In the genomic region with DNA sequence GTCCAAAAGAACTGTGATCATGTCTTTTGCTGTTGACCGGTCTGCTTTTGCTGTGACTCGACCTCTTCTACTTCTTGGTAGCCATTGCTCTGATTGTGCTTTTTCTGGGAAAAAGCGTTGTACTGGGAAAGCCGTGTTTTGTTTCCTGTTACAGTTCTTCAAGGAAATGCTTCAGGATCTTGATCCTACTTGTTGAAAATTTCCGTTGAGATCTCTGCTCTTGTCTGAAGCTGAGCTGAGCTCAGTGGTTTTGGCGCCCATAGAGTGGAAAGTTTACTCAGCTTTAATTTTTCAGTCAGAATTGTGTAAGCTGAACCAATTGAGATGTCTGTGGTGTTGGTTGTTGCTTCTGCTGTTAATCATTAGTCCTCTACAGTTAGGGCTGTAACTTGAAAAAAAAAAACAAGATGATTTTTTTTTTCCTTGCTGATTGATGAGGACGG, we compare ENCODE assay signal across 13 cellular contexts.
DNase-seq lines count a peak whose midpoint lies in the region; ATAC-seq and TF ChIP-seq lines count a peak whose summit lies in the region.
"Had no signal": no experiment of that assay in that cellular context is flagged by ENCODE, and none has a peak within 500 bp of the region (broad histone marks: within the 10 kb centered on the region; RNA-seq: fewer than 3 reads in every experiment).

No MANE protein-coding gene starts in this region.

- peak; percentile 34 to 44 for TF ChIP-seq RAD21 in liver (IDR thresholded peaks at IDR 0.05)

- peaks cover 5% of the 10 kb centered on the region for H3K36me3 Mint-ChIP-seq in activated CD4-positive, alpha-beta T cell treated with anti-CD3 and anti-CD28 coated beads for 36 hours (ENCODE audit: low read depth)

- H3K4me3 Mint-ChIP-seq in activated CD4-positive, alpha-beta T cell treated with anti-CD3 and anti-CD28 coated beads for 36 hours, result no peak overlapping the region

- H3K36me3 ChIP-seq in liver (ENCODE audit: control insufficient read depth in 4 of 4, insufficient read depth in 3 of 4, low read depth in 1 of 4, low read length in 3 of 4) (no peaks in the 10 kb centered on the region), suprapubic skin (no peaks in the 10 kb centered on the region), H7 (replicated peaks; ENCODE audit: control insufficient read depth, insufficient read depth, low read length) (no peaks in the 10 kb centered on the region)
- H3K36me3 ChIP-seq: adrenal gland had no signal

- ATAC-seq in activated CD4-positive, alpha-beta T cell treated with anti-CD3 and anti-CD28 coated beads for 36 hours, result peak; percentile 78
- no peak for ATAC-seq in GM18858 (IDR thresholded peaks at IDR 0.05; ENCODE audit: unreplicated experiment)
- ATAC-seq: foreskin keratinocyte had no signal

- H3K27me3 ChIP-seq in liver (ENCODE audit: control insufficient read depth in 4 of 4, insufficient read depth in 4 of 4, low read length in 3 of 4) (no peaks in the 10 kb centered on the region), suprapubic skin (no peaks in the 10 kb centered on the region), H7 (ENCODE audit: control insufficient read depth, insufficient read depth, low read length) (no peaks in the 10 kb centered on the region)
- H3K27me3 ChIP-seq: adrenal gland, foreskin keratinocyte had no signal

- POLR2A ChIA-PET in activated CD4-positive, alpha-beta T cell treated with anti-CD3 and anti-CD28 coated beads for 36 hours (lab: Charles Lee), result no interaction called here

- no peak overlapping the region for H3K4me3 ChIP-seq in epithelial cell of esophagus (ENCODE audit: low read length)
- H3K4me3 ChIP-seq in liver (ENCODE audit: low read depth in 1 of 3, low read length in 3 of 3), result no peak overlapping the region
- H3K4me3 ChIP-seq in suprapubic skin, result no peak overlapping the region
- H3K4me3 ChIP-seq in H7 (ENCODE audit: insufficient read depth, low read depth, low read length), result no peak overlapping the region
- H3K4me3 ChIP-seq: adrenal gland had no signal

- TF ChIP-seq POLR2A in suprapubic skin (IDR thresholded peaks at IDR 0.05), result no peak

- TF ChIP-seq CTCF in epithelial cell of esophagus (IDR thresholded peaks at IDR 0.05; ENCODE audit: insufficient read depth, low read depth, low read length, missing control alignments) (no peak), liver (IDR thresholded peaks at IDR 0.05; ENCODE audit: low read depth, low read length, missing input control) (no peak), suprapubic skin (IDR thresholded peaks at IDR 0.05) (no peak)

- peak overlapping the region; percentile 67 to 92 for H3K27ac ChIP-seq in liver (ENCODE audit: low read depth in 1 of 2, low read length in 2 of 2)
- H3K27ac ChIP-seq in suprapubic skin, result peak overlapping the region; percentile 79
- H3K27ac ChIP-seq: foreskin keratinocyte had no signal

- 25% methylated on average over 7 of the region's 7 CpGs for WGBS in liver
- WGBS in suprapubic skin, result 56% methylated on average over 7 of the region's 7 CpGs

- H3K4me1 Mint-ChIP-seq in activated CD4-positive, alpha-beta T cell treated with anti-CD3 and anti-CD28 coated beads for 36 hours, result peaks cover 43% of the 10 kb centered on the region

- peaks cover 0 to 1% (median 0%) of the 10 kb centered on the region in 4 donors for H3K9me3 ChIP-seq in liver (ENCODE audit: control insufficient read depth in 4 of 4, low read length in 3 of 4)
- no peaks in the 10 kb centered on the region for H3K9me3 ChIP-seq in suprapubic skin
- H3K9me3 ChIP-seq: adrenal gland had no signal

- no peaks in the 10 kb centered on the region for H3K27me3 Mint-ChIP-seq in activated CD4-positive, alpha-beta T cell treated with anti-CD3 and anti-CD28 coated beads for 36 hours

- H3K4me1 ChIP-seq in liver (ENCODE audit: control insufficient read depth in 4 of 4, insufficient read depth in 4 of 4, low read length in 3 of 4) (peaks cover 9 to 25% (median 19%) of the 10 kb centered on the region in 4 donors), suprapubic skin (peaks cover 21% of the 10 kb centered on the region)
- H3K4me1 ChIP-seq: adrenal gland had no signal

- TF ChIP-seq EP300 in suprapubic skin (IDR thresholded peaks at IDR 0.05), result no peak

- DNase-seq in activated CD4-positive, alpha-beta T cell treated with anti-CD3 and anti-CD28 coated beads for 36 hours, result peak; percentile 56
- no peak for DNase-seq in activated CD4-positive, alpha-beta T cell treated with anti-CD3 and anti-CD28 coated beads for 4 hours
- peak; percentile 56 for DNase-seq in epithelial cell of esophagus (ENCODE audit: low read depth)
- no peak for DNase-seq in suprapubic skin (ENCODE audit: low spot score in 2 of 2)
- no peak for DNase-seq in H7
- no peak for DNase-seq in NCI-H69 (lab: John Stamatoyannopoulos, UW)
- DNase-seq: 8988T, adrenal gland, NCI-H2081 treated with DMSO at 0.1 percent for 48 hours, RPMI8226 had no signal

- intact Hi-C loops in activated CD4-positive, alpha-beta T cell treated with anti-CD3 and anti-CD28 coated beads for 36 hours (cut with DNase I, micrococcal nuclease), result no loop called here

- no peaks in the 10 kb centered on the region for H3K9me3 Mint-ChIP-seq in activated CD4-positive, alpha-beta T cell treated with anti-CD3 and anti-CD28 coated beads for 36 hours (ENCODE audit: low read depth)

- peak overlapping the region; percentile 80 for H3K27ac Mint-ChIP-seq in activated CD4-positive, alpha-beta T cell treated with anti-CD3 and anti-CD28 coated beads for 36 hours

- CTCF ChIA-PET in activated CD4-positive, alpha-beta T cell treated with anti-CD3 and anti-CD28 coated beads for 36 hours (lab: Charles Lee), result interaction anchor here (1.3 to 2.5 kb wide), 3 partner anchors 9 to 435 kb away, joined by 5 to 9 read pairs (median 5); no protein-coding TSS in a partner anchor

- H3K9ac ChIP-seq in liver (ENCODE audit: low read depth in 1 of 2, low read length in 2 of 2), result peak overlapping the region in 1 of 2 donors; percentile 66

TF ChIP-seq in liver, 16 proteins besides CTCF, POLR2A, EP300 and RAD21 (continues in another document):
- TF ChIP-seq SP1 (IDR thresholded peaks at IDR 0.05), result peak; percentile 73
- TF ChIP-seq FOXA2 (IDR thresholded peaks at IDR 0.05), result no peak
- peak in 1 of 2 donors; percentile 15 for TF ChIP-seq GABPA (IDR thresholded peaks at IDR 0.05 in 1 of 2, conservative IDR thresholded peaks at IDR 0.05 in 1 of 2)
- TF ChIP-seq JUND (IDR thresholded peaks at IDR 0.05), result peak in 1 of 2 donors; percentile 10
- TF ChIP-seq EGR1 (IDR thresholded peaks at IDR 0.05; ENCODE audit: low read depth in 2 of 2), result peak in 1 of 2 donors; percentile 54
- TF ChIP-seq, protein P1, sequence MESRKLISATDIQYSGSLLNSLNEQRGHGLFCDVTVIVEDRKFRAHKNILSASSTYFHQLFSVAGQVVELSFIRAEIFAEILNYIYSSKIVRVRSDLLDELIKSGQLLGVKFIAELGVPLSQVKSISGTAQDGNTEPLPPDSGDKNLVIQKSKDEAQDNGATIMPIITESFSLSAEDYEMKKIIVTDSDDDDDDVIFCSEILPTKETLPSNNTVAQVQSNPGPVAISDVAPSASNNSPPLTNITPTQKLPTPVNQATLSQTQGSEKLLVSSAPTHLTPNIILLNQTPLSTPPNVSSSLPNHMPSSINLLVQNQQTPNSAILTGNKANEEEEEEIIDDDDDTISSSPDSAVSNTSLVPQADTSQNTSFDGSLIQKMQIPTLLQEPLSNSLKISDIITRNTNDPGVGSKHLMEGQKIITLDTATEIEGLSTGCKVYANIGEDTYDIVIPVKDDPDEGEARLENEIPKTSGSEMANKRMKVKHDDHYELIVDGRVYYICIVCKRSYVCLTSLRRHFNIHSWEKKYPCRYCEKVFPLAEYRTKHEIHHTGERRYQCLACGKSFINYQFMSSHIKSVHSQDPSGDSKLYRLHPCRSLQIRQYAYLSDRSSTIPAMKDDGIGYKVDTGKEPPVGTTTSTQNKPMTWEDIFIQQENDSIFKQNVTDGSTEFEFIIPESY (IDR thresholded peaks at IDR 0.05), result peak; percentile 60
- peak; percentile 65 to 71 for TF ChIP-seq RXRA (IDR thresholded peaks at IDR 0.05)
- TF ChIP-seq, protein P2, sequence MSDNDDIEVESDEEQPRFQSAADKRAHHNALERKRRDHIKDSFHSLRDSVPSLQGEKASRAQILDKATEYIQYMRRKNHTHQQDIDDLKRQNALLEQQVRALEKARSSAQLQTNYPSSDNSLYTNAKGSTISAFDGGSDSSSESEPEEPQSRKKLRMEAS (IDR thresholded peaks at IDR 0.05), result peak; percentile 31
- peak; percentile 7 for TF ChIP-seq FOXA1 (IDR thresholded peaks at IDR 0.05)
- TF ChIP-seq NR2F2 (IDR thresholded peaks at IDR 0.05), result peak; percentile 70
- TF ChIP-seq, protein P3, sequence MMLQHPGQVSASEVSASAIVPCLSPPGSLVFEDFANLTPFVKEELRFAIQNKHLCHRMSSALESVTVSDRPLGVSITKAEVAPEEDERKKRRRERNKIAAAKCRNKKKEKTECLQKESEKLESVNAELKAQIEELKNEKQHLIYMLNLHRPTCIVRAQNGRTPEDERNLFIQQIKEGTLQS (IDR thresholded peaks at IDR 0.05), result no peak
- peak; percentile 41 to 63 for TF ChIP-seq HNF4A (conservative IDR thresholded peaks at IDR 0.05)
- no peak for TF ChIP-seq TAF1 (conservative IDR thresholded peaks at IDR 0.05)
- TF ChIP-seq HNF4G (IDR thresholded peaks at IDR 0.05), result no peak
- TF ChIP-seq, protein P4, sequence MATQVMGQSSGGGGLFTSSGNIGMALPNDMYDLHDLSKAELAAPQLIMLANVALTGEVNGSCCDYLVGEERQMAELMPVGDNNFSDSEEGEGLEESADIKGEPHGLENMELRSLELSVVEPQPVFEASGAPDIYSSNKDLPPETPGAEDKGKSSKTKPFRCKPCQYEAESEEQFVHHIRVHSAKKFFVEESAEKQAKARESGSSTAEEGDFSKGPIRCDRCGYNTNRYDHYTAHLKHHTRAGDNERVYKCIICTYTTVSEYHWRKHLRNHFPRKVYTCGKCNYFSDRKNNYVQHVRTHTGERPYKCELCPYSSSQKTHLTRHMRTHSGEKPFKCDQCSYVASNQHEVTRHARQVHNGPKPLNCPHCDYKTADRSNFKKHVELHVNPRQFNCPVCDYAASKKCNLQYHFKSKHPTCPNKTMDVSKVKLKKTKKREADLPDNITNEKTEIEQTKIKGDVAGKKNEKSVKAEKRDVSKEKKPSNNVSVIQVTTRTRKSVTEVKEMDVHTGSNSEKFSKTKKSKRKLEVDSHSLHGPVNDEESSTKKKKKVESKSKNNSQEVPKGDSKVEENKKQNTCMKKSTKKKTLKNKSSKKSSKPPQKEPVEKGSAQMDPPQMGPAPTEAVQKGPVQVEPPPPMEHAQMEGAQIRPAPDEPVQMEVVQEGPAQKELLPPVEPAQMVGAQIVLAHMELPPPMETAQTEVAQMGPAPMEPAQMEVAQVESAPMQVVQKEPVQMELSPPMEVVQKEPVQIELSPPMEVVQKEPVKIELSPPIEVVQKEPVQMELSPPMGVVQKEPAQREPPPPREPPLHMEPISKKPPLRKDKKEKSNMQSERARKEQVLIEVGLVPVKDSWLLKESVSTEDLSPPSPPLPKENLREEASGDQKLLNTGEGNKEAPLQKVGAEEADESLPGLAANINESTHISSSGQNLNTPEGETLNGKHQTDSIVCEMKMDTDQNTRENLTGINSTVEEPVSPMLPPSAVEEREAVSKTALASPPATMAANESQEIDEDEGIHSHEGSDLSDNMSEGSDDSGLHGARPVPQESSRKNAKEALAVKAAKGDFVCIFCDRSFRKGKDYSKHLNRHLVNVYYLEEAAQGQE (IDR thresholded peaks at IDR 0.05), result peak; percentile 72

Comparison
In these comparisons a context has a peak if more than half of its experiments do, and no peak if none do; other contexts are left out.
1. DNase-seq: peak in activated CD4-positive, alpha-beta T cell treated with anti-CD3 and anti-CD28 coated beads for 36 hours (single experiment) and epithelial cell of esophagus (single experiment); none in activated CD4-positive, alpha-beta T cell treated with anti-CD3 and anti-CD28 coated beads for 4 hours (0 of 2), suprapubic skin (0 of 2), H7 (single experiment) and NCI-H69 (single experiment).